ENCODE assay signal across 14 cellular contexts in genomic region chr9:131625848-131626670, GRCh38.
DNase-seq lines count a peak whose midpoint lies in the region; ATAC-seq, FAIRE-seq and TF ChIP-seq lines count a peak whose summit lies in the region.
"Had no signal": no experiment of that assay in that cellular context is flagged by ENCODE, and none has a peak within 500 bp of the region (broad histone marks: within the 10 kb centered on the region; RNA-seq: fewer than 3 reads in every experiment).

No MANE protein-coding gene starts in this region.

- H3K9me3 ChIP-seq in endodermal cell (ENCODE audit: control insufficient read depth, low read length) (no peaks in the 10 kb centered on the region), vagina (no peaks in the 10 kb centered on the region)
- H3K9me3 ChIP-seq: tibial nerve had no signal

- no peaks in the 10 kb centered on the region for H3K9me3 Mint-ChIP-seq in activated T-cell treated with anti-CD3 and anti-CD28 coated beads, Interleukin-2, amount 50 U/mL, for 24 hours
- no peaks in the 10 kb centered on the region for H3K9me3 Mint-ChIP-seq in endodermal cell
- no peaks in the 10 kb centered on the region for H3K9me3 Mint-ChIP-seq in stimulated activated effector memory CD8-positive, alpha-beta T cell treated with anti-CD3 and anti-CD28 coated beads, Interleukin-12 subunit alpha, Interleukin-12 subunit beta, amount 100 ng/mL, for 72 hours
- H3K9me3 Mint-ChIP-seq: mesothelial cell of epicardium had no signal

- H3K4me3 ChIP-seq in endodermal cell (ENCODE audit: low read length) (no peak overlapping the region), vagina (no peak overlapping the region)
- H3K4me3 ChIP-seq: cardiac muscle cell, tibial nerve had no signal

- intact Hi-C loops in vagina (cut with DNase I), result no loop called here

- H3K27ac Mint-ChIP-seq in activated T-cell treated with anti-CD3 and anti-CD28 coated beads, Interleukin-2, amount 50 U/mL, for 24 hours, result peak overlapping the region; percentile 82
- no peak overlapping the region for H3K27ac Mint-ChIP-seq in endodermal cell
- peak overlapping the region; percentile 97 for H3K27ac Mint-ChIP-seq in stimulated activated effector memory CD8-positive, alpha-beta T cell treated with anti-CD3 and anti-CD28 coated beads, Interleukin-12 subunit alpha, Interleukin-12 subunit beta, amount 100 ng/mL, for 72 hours
- H3K27ac Mint-ChIP-seq: mesothelial cell of epicardium had no signal

- DNase-seq in activated T-cell treated with anti-CD3 and anti-CD28 coated beads, Interleukin-2, amount 50 U/mL, for 24 hours, result no peak
- no peak for DNase-seq in activated T-cell treated with anti-CD3 and anti-CD28 coated beads, Interleukin-2, amount 50 U/mL, for 48 hours
- DNase-seq in endodermal cell, result peak; percentile 29
- DNase-seq in stimulated activated effector memory CD8-positive, alpha-beta T cell treated with anti-CD3 and anti-CD28 coated beads, Interleukin-12 subunit alpha, Interleukin-12 subunit beta, amount 100 ng/mL, for 72 hours (ENCODE audit: low spot score in 2 of 2), result no peak
- DNase-seq in ACHN, result no peak
- no peak for DNase-seq in HTR-8/SVneo (ENCODE audit: insufficient read length, low spot score)
- no peak for DNase-seq in vagina (ENCODE audit: extremely low spot score in 2 of 2)
- DNase-seq: right cardiac atrium had no signal

- H3K36me3 ChIP-seq in endodermal cell (ENCODE audit: control insufficient read depth, insufficient read depth, low read length) (peaks cover 27% of the 10 kb centered on the region), vagina (peaks cover 0 to 41% of the 10 kb centered on the region in 2 donors)
- H3K36me3 ChIP-seq: cardiac muscle cell had no signal

- no peak overlapping the region for H3K9ac ChIP-seq in endodermal cell (ENCODE audit: extremely low read depth, low read length, poor library complexity, severe bottlenecking)

- peaks cover 47% of the 10 kb centered on the region for H3K4me1 Mint-ChIP-seq in activated T-cell treated with anti-CD3 and anti-CD28 coated beads, Interleukin-2, amount 50 U/mL, for 24 hours (ENCODE audit: low read depth)
- peaks cover 12% of the 10 kb centered on the region for H3K4me1 Mint-ChIP-seq in endodermal cell
- peaks cover 80% of the 10 kb centered on the region for H3K4me1 Mint-ChIP-seq in stimulated activated effector memory CD8-positive, alpha-beta T cell treated with anti-CD3 and anti-CD28 coated beads, Interleukin-12 subunit alpha, Interleukin-12 subunit beta, amount 100 ng/mL, for 72 hours
- H3K4me1 Mint-ChIP-seq: mesothelial cell of epicardium had no signal

- no peak for ATAC-seq in SK-N-SH treated with all-trans-retinoic acid at 6 μM for 48 hours
- peak; percentile 29 for ATAC-seq in stimulated activated effector memory CD8-positive, alpha-beta T cell treated with anti-CD3 and anti-CD28 coated beads, Interleukin-12 subunit alpha, Interleukin-12 subunit beta, amount 100 ng/mL, for 72 hours
- ATAC-seq: esophagus mucosa, Panc1, right cardiac atrium had no signal

- TF ChIP-seq CTCF in endodermal cell (conservative IDR thresholded peaks at IDR 0.05), result no peak
- no peak for TF ChIP-seq CTCF in vagina (IDR thresholded peaks at IDR 0.05)

- H3K4me1 ChIP-seq in endodermal cell (ENCODE audit: control insufficient read depth, insufficient read depth, low read length) (no peaks in the 10 kb centered on the region), vagina (peaks cover 12% of the 10 kb centered on the region)

- H3K27me3 ChIP-seq in endodermal cell (ENCODE audit: control insufficient read depth, insufficient read depth, low read length, poor library complexity, severe bottlenecking) (no peaks in the 10 kb centered on the region), vagina (no peaks in the 10 kb centered on the region)
- H3K27me3 ChIP-seq: cardiac muscle cell, tibial nerve had no signal

- H3K36me3 Mint-ChIP-seq in activated T-cell treated with anti-CD3 and anti-CD28 coated beads, Interleukin-2, amount 50 U/mL, for 24 hours (ENCODE audit: low read depth), result peaks cover 94% of the 10 kb centered on the region
- H3K36me3 Mint-ChIP-seq in endodermal cell (ENCODE audit: low read depth), result peaks cover 58% of the 10 kb centered on the region
- peaks cover 96% of the 10 kb centered on the region for H3K36me3 Mint-ChIP-seq in stimulated activated effector memory CD8-positive, alpha-beta T cell treated with anti-CD3 and anti-CD28 coated beads, Interleukin-12 subunit alpha, Interleukin-12 subunit beta, amount 100 ng/mL, for 72 hours

- in situ Hi-C loops in ACHN (cut with HindIII; ENCODE audit: low pct_ligation_motif_present, low pct_unique_long_range_greater_than_20kb, low sequenced_read_pairs), result no loop called here

- H3K27ac ChIP-seq in endodermal cell (ENCODE audit: low read depth, low read length) (peak overlapping the region; percentile 91), vagina (no peak overlapping the region)
- H3K27ac ChIP-seq: cardiac muscle cell had no signal

- TF ChIP-seq POLR2A in vagina (IDR thresholded peaks at IDR 0.05), result no peak

- no peak for FAIRE-seq in HTR-8/SVneo (lab: Jason Lieb, UNC)

- no peaks in the 10 kb centered on the region for H3K27me3 Mint-ChIP-seq in activated T-cell treated with anti-CD3 and anti-CD28 coated beads, Interleukin-2, amount 50 U/mL, for 24 hours
- no peaks in the 10 kb centered on the region for H3K27me3 Mint-ChIP-seq in endodermal cell (ENCODE audit: insufficient read depth)

- 90 to 91% methylated on average over 20 to 28 of the region's 28 CpGs for WGBS in endodermal cell (ENCODE audit: insufficient coverage in 1 of 2, insufficient read length in 1 of 2), 2 experiments

- H3K4me3 Mint-ChIP-seq in activated T-cell treated with anti-CD3 and anti-CD28 coated beads, Interleukin-2, amount 50 U/mL, for 24 hours, result no peak overlapping the region
- H3K4me3 Mint-ChIP-seq in endodermal cell, result no peak overlapping the region
- peak overlapping the region; percentile 72 for H3K4me3 Mint-ChIP-seq in stimulated activated effector memory CD8-positive, alpha-beta T cell treated with anti-CD3 and anti-CD28 coated beads, Interleukin-12 subunit alpha, Interleukin-12 subunit beta, amount 100 ng/mL, for 72 hours
- H3K4me3 Mint-ChIP-seq: mesothelial cell of epicardium had no signal

TF ChIP-seq in SK-N-SH treated with all-trans-retinoic acid at 6 μM for 48 hours, 23 proteins besides CTCF, POLR2A, EP300 and RAD21:
- 0 out of 2 replicates have a peak, but pooled peaks have one; percentile 32 for TF ChIP-seq ZNF70 (CRISPR knock-in tag; IDR thresholded peaks at IDR 0.05)
- TF ChIP-seq, protein P1, sequence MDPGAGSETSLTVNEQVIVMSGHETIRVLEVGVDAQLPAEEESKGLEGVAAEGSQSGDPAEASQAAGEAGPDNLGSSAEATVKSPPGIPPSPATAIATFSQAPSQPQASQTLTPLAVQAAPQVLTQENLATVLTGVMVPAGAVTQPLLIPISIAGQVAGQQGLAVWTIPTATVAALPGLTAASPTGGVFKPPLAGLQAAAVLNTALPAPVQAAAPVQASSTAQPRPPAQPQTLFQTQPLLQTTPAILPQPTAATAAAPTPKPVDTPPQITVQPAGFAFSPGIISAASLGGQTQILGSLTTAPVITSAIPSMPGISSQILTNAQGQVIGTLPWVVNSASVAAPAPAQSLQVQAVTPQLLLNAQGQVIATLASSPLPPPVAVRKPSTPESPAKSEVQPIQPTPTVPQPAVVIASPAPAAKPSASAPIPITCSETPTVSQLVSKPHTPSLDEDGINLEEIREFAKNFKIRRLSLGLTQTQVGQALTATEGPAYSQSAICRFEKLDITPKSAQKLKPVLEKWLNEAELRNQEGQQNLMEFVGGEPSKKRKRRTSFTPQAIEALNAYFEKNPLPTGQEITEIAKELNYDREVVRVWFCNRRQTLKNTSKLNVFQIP (CRISPR knock-in tag; IDR thresholded peaks at IDR 0.05; ENCODE audit: borderline replicate concordance, low read depth), result no peak
